Comparison of ENCODE assay signal across 16 cellular contexts in the genomic region with DNA sequence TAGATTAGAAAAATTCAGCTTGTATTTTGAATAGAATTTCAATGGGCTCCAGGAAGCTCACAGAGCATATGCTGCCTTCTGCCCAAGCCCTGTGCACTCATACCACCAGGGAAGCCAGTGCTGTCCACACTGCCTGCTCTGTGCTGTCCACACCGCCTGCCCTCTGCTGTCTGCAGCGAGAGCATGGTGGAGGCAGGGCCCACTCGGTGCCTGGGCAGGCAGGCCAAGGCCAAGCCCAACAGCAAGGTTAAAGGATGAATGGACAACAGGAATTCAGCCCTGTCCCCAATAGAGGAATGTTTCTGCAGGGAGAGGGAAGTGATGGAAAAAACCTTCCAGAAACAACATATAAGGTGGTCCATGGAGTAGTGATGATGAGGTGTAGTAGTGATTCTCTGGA.
DNase-seq lines count a peak whose midpoint lies in the region; ATAC-seq, FAIRE-seq and TF ChIP-seq lines count a peak whose summit lies in the region.
"Had no signal": no experiment of that assay in that cellular context is flagged by ENCODE, and none has a peak within 500 bp of the region (broad histone marks: within the 10 kb centered on the region; RNA-seq: fewer than 3 reads in every experiment).

No MANE protein-coding gene starts in this region.

- intact Hi-C loops in HepG2 (cut with micrococcal nuclease; ENCODE audit: unreplicated experiment) = no loop called here
- intact Hi-C loops in kidney (cut with DNase I) = no loop called here

- no peaks in the 10 kb centered on the region; a peak in 2 of 5 replicates for H3K27me3 ChIP-seq in HepG2 (ENCODE audit: control insufficient read depth in 1 of 2, insufficient read depth in 2 of 2, low read length in 2 of 2)
- H3K27me3 ChIP-seq: BE2C had no signal

- H3K9ac ChIP-seq in HepG2 (ENCODE audit: insufficient read depth, low read depth, low read length) (no peak overlapping the region), kidney (ENCODE audit: low read length in 2 of 2) (no peak overlapping the region)
- H3K9ac ChIP-seq: GM23248 had no signal

- DNase-seq in astrocyte of the hippocampus (ENCODE audit: low read depth, low spot score) = peak; percentile 42
- DNase-seq in islet precursor cell = peak; percentile 54
- DNase-seq in HepG2 (ENCODE audit: low spot score) = no peak
- DNase-seq in stimulated activated CD4-positive, alpha-beta T cell treated with anti-CD3 and anti-CD28 coated beads, Interleukin-4, amount 100 ng/mL, for 1 hour = no peak
- DNase-seq in HuH-7.5 (ENCODE audit: low spot score) = no peak
- no peak for DNase-seq in kidney
- DNase-seq: BE2C; CD4-positive, alpha-beta memory T cell; DMS79; GM23248; H7 had no signal

- H3K27ac ChIP-seq in HepG2 (ENCODE audit: extremely low read length, insufficient read depth, low read length) (no peak overlapping the region), kidney (ENCODE audit: low read depth in 2 of 2, low read length in 2 of 2) (no peak overlapping the region)
- H3K27ac ChIP-seq: C4-2B, GM23248 had no signal

- TF ChIP-seq POLR2A in HepG2 (IDR thresholded peaks at IDR 0.05; ENCODE audit: insufficient read depth in 1 of 2, low read depth in 2 of 2, low read length in 2 of 2) = no peak

- POLR2A ChIA-PET in HepG2 (lab: Yijun Ruan, JAX) = no interaction called here

- TF ChIP-seq EP300 in HepG2 (IDR thresholded peaks at IDR 0.05; ENCODE audit: low read depth in 2 of 2, low read length in 2 of 2) (no peak), HepG2 (CRISPR knock-in tag; IDR thresholded peaks at IDR 0.05; ENCODE audit: borderline replicate concordance) (no peak)

- in situ Hi-C loops in HepG2 (cut with HindIII; ENCODE audit: extremely low pct_ligation_motif_present, low pct_unique_long_range_greater_than_20kb) = no loop called here

- no peak for TF ChIP-seq RAD21 in HepG2 (CRISPR knock-in tag; IDR thresholded peaks at IDR 0.05)

- H3K36me3 ChIP-seq in HepG2 (replicated peaks in 1 of 2; ENCODE audit: control insufficient read depth in 1 of 2, insufficient read depth in 2 of 2, low read length in 2 of 2) (no peaks in the 10 kb centered on the region), kidney (ENCODE audit: control insufficient read depth in 1 of 2, insufficient read depth in 2 of 2, low read length in 2 of 2) (no peaks in the 10 kb centered on the region)
- H3K36me3 ChIP-seq: BE2C had no signal

- WGBS in HepG2 (ENCODE audit: low lambda C conversion rate) = 6% methylated on average over 3 of the region's 3 CpGs

- no peak overlapping the region for H2AFZ ChIP-seq in HepG2 (ENCODE audit: low read length)
- H2AFZ ChIP-seq: GM23248 had no signal

- H3K4me2 ChIP-seq in HepG2 (ENCODE audit: low read depth, low read length) = no peak overlapping the region

- ATAC-seq in HepG2 = peak; percentile 71; the same call in 2 of the 3 replicates
- ATAC-seq in GM19328 (IDR thresholded peaks at IDR 0.05; ENCODE audit: unreplicated experiment) = no peak
- ATAC-seq: GM12878 had no signal

- H3K9me3 ChIP-seq in HepG2 (ENCODE audit: low read length) = no peaks in the 10 kb centered on the region
- no peaks in the 10 kb centered on the region for H3K9me3 ChIP-seq in kidney (ENCODE audit: control insufficient read depth in 1 of 2, low read length in 2 of 2)
- H3K9me3 ChIP-seq: BE2C had no signal

- TF ChIP-seq CTCF in HepG2 (CRISPR knock-in tag; IDR thresholded peaks at IDR 0.05) (no peak), kidney (IDR thresholded peaks at IDR 0.05; ENCODE audit: borderline replicate concordance, extremely low read depth, insufficient read depth) (no peak)

- H3K4me3 ChIP-seq in HepG2 (replicated peaks in 1 of 3; ENCODE audit: insufficient read depth in 1 of 3, low read depth in 2 of 3, low read length in 3 of 3) (no peak overlapping the region), kidney (ENCODE audit: low read length in 2 of 2) (no peak overlapping the region)
- H3K4me3 ChIP-seq: GM12878, GM23248 had no signal

- FAIRE-seq in HepG2 (lab: Jason Lieb, UNC) (no peak), kidney (lab: Jason Lieb, UNC) (no peak)
- FAIRE-seq: A204.1, GM12878, GM18507 had no signal

- CTCF ChIA-PET in HepG2 (lab: Yijun Ruan, JAX; ENCODE audit: low intra/inter-chr PET ratio, low total read pairs) = no interaction called here

- H4K20me1 ChIP-seq in HepG2 (ENCODE audit: insufficient read depth, low read length) = no peaks in the 10 kb centered on the region

- no peaks in the 10 kb centered on the region for H3K79me2 ChIP-seq in HepG2 (ENCODE audit: insufficient read depth, low read length)

- no peaks in the 10 kb centered on the region for H3K4me1 ChIP-seq in HepG2 (ENCODE audit: insufficient read depth, low read length)
- no peaks in the 10 kb centered on the region for H3K4me1 ChIP-seq in kidney (ENCODE audit: control insufficient read depth in 1 of 2, insufficient read depth in 1 of 2, low read depth in 1 of 2, low read length in 2 of 2)
- H3K4me1 ChIP-seq: BE2C had no signal

- no TSS peak for BruUV-seq in HepG2 (replicated peaks; lab: Mats Ljungman, UMichigan)

TF ChIP-seq in HepG2, 621 proteins besides CTCF, POLR2A, EP300 and RAD21 (continues in another document):
- no peak for TF ChIP-seq ZBTB33 (CRISPR knock-in tag; IDR thresholded peaks at IDR 0.05)
- TF ChIP-seq HDAC1 (CRISPR knock-in tag; IDR thresholded peaks at IDR 0.05) = no peak
- TF ChIP-seq AGO2 (optimal IDR thresholded peaks at IDR 0.05; ENCODE audit: low read depth, low read length) = no peak
- TF ChIP-seq NR1H2 (CRISPR knock-in tag; IDR thresholded peaks at IDR 0.05; ENCODE audit: borderline replicate concordance, low read depth) = no peak
- TF ChIP-seq SNRNP70 (IDR thresholded peaks at IDR 0.05; ENCODE audit: low read depth, low read length) = no peak
- TF ChIP-seq, protein P1, sequence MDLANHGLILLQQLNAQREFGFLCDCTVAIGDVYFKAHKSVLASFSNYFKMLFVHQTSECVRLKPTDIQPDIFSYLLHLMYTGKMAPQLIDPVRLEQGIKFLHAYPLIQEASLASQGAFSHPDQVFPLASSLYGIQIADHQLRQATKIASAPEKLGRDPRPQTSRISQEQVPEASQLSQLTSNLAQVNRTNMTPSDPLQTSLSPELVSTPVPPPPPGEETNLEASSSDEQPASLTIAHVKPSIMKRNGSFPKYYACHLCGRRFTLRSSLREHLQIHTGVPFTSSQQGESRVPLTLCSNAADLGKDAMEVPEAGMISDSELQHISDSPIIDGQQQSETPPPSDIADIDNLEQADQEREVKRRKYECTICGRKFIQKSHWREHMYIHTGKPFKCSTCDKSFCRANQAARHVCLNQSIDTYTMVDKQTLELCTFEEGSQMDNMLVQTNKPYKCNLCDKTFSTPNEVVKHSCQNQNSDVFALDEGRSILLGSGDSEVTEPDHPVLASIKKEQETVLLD (CRISPR knock-in tag; IDR thresholded peaks at IDR 0.05; ENCODE audit: low read depth) = no peak
- TF ChIP-seq POLR2AphosphoS5 (IDR thresholded peaks at IDR 0.05; ENCODE audit: low read depth, low read length) = no peak
- TF ChIP-seq ZC3H4 (CRISPR knock-in tag; IDR thresholded peaks at IDR 0.05; ENCODE audit: borderline replicate concordance) = no peak
- TF ChIP-seq ZBTB42 (CRISPR knock-in tag; IDR thresholded peaks at IDR 0.05) = no peak
- TF ChIP-seq ZSCAN31 (CRISPR knock-in tag; IDR thresholded peaks at IDR 0.05; ENCODE audit: low read depth) = no peak
- TF ChIP-seq FOXO1 (CRISPR knock-in tag; IDR thresholded peaks at IDR 0.05) = no peak
- no peak for TF ChIP-seq IRF9 (CRISPR knock-in tag; IDR thresholded peaks at IDR 0.05; ENCODE audit: borderline replicate concordance)

Comparison
In these comparisons a context has a peak if more than half of its experiments do, and no peak if none do; other contexts are left out.
1. DNase-seq: peak in astrocyte of the hippocampus (single experiment) and islet precursor cell (single experiment); none in HepG2 (single experiment), stimulated activated CD4-positive, alpha-beta T cell treated with anti-CD3 and anti-CD28 coated beads, Interleukin-4, amount 100 ng/mL, for 1 hour (single experiment), HuH-7.5 (single experiment) and kidney (single experiment).